ENCODE assay signal across 13 cellular contexts in the genomic region with DNA sequence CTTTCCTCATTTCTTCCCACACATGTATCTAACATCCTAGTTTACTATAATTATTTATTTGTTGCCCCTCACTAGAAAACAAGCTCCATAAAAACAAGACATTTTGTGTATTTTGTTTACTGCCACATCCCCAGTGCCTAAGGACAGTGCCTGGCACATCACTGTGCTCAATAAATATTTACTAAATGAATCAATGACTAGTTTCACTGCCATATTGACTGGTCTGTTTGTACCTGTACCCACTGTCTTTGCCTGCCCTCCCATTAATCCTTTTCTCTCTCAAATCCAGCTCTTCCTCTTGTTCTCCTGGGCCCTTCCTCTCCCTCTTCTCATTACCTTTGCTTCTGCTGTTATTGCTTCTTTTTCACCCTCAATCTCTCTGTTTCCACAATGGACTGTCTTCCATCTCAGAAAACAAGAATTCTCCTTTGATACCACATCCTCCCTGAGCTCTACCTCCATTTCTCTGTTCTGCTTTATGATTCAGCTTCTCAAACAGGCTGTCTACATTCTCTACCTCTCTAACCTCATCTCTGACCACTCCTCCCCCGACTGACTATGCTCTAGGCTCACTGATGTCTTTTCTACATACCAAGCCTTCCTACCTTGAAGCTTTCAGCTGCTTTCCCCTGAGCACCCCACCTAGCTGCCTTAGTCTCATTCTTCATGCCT. TPM values are rescaled to one million over a fixed set of nuclear protein-coding genes. Genes with fewer than 3 reads are reported as not detected.
A peak's percentile ranks its signal among the peaks of the same experiment; 100 is the strongest.
DNase-seq lines count a peak whose midpoint lies in the region; ATAC-seq and TF ChIP-seq lines count a peak whose summit lies in the region.
"Had no signal": no experiment of that assay in that cellular context is flagged by ENCODE, and none has a peak within 500 bp of the region (broad histone marks: within the 10 kb centered on the region; RNA-seq: fewer than 3 reads in every experiment).

No MANE protein-coding gene starts in this region.

- no peak overlapping the region for H3K4me3 ChIP-seq in GM23338

- H3K27me3 ChIP-seq in GM23338 (ENCODE audit: insufficient read depth): no peaks in the 10 kb centered on the region

- no peaks in the 10 kb centered on the region for H3K79me2 ChIP-seq in GM23338 (replicated peaks; ENCODE audit: insufficient read depth)

- peak; percentile 54 to 61 for ATAC-seq in activated T-cell treated with anti-CD3 and anti-CD28 coated beads, Interleukin-2, amount 50 U/mL, for 4 hours
- ATAC-seq in GM23338 (peak; percentile 73), HG03432 (IDR thresholded peaks at IDR 0.05; ENCODE audit: unreplicated experiment) (peak; percentile 81)
- peak; percentile 96 for ATAC-seq in stimulated activated effector memory CD8-positive, alpha-beta T cell treated with anti-CD3 and anti-CD28 coated beads, Interleukin-12 subunit alpha, Interleukin-12 subunit beta, amount 100 ng/mL, for 72 hours

- no peak for TF ChIP-seq CTCF in GM23338 (conservative IDR thresholded peaks at IDR 0.05; ENCODE audit: low read depth in 2 of 2)

- DNase-seq in activated T-cell treated with anti-CD3 and anti-CD28 coated beads, Interleukin-2, amount 50 U/mL, for 4 hours: no peak
- no peak for DNase-seq in activated T-cell treated with anti-CD3 and anti-CD28 coated beads, Interleukin-2, amount 50 U/mL, for 24 hours
- DNase-seq in GM23338 (ENCODE audit: low spot score): peak; percentile 42
- no peak for DNase-seq in stimulated activated effector memory CD8-positive, alpha-beta T cell treated with anti-CD3 and anti-CD28 coated beads, Interleukin-12 subunit alpha, Interleukin-12 subunit beta, amount 100 ng/mL, for 72 hours (ENCODE audit: low spot score in 2 of 2)
- DNase-seq in activated CD4-positive, CD25-positive, alpha-beta regulatory T cell (lab: John Stamatoyannopoulos, UW): no peak
- DNase-seq in retina: no peak
- DNase-seq in NCI-H69 (lab: John Stamatoyannopoulos, UW): no peak
- DNase-seq: ACHN, cortex of kidney, GOT3, naive B cell, NCI-H1092 treated with DMSO at 0.1 percent for 48 hours had no signal

- 0 out of 2 replicates have a peak, but pooled peaks cover 10% of the 10 kb centered on the region for H3K4me1 ChIP-seq in GM23338 (ENCODE audit: insufficient read depth)

- H2AFZ ChIP-seq in GM23338: no peak overlapping the region

- no peaks in the 10 kb centered on the region for H3F3A ChIP-seq in GM23338 (replicated peaks; ENCODE audit: low read depth)

- H3K4me2 ChIP-seq in GM23338: no peak overlapping the region

- no peaks in the 10 kb centered on the region for H3K9me2 ChIP-seq in GM23338 (ENCODE audit: insufficient read depth)

- H3K27me3 Mint-ChIP-seq in activated T-cell treated with anti-CD3 and anti-CD28 coated beads, Interleukin-2, amount 50 U/mL, for 4 hours (ENCODE audit: low read depth): peaks cover 2% of the 10 kb centered on the region
- H3K27me3 Mint-ChIP-seq in activated T-cell treated with anti-CD3 and anti-CD28 coated beads, Interleukin-2, amount 50 U/mL, for 24 hours: no peaks in the 10 kb centered on the region
- H3K27me3 Mint-ChIP-seq in GM23338 (ENCODE audit: insufficient read depth, low read depth, poor library complexity): no peaks in the 10 kb centered on the region

- no peak overlapping the region for H3K27ac ChIP-seq in GM23338 (ENCODE audit: low read depth)

- no peaks in the 10 kb centered on the region for H4K20me1 ChIP-seq in GM23338 (replicated peaks; ENCODE audit: insufficient read depth)

- no peaks in the 10 kb centered on the region for H3K36me3 Mint-ChIP-seq in activated T-cell treated with anti-CD3 and anti-CD28 coated beads, Interleukin-2, amount 50 U/mL, for 4 hours (ENCODE audit: insufficient read depth)
- H3K36me3 Mint-ChIP-seq in activated T-cell treated with anti-CD3 and anti-CD28 coated beads, Interleukin-2, amount 50 U/mL, for 24 hours (ENCODE audit: low read depth): no peaks in the 10 kb centered on the region
- no peaks in the 10 kb centered on the region for H3K36me3 Mint-ChIP-seq in GM23338 (ENCODE audit: low read depth)
- peaks cover 16% of the 10 kb centered on the region for H3K36me3 Mint-ChIP-seq in stimulated activated effector memory CD8-positive, alpha-beta T cell treated with anti-CD3 and anti-CD28 coated beads, Interleukin-12 subunit alpha, Interleukin-12 subunit beta, amount 100 ng/mL, for 72 hours
- H3K36me3 Mint-ChIP-seq: naive B cell had no signal

- H3K9me3 Mint-ChIP-seq in activated T-cell treated with anti-CD3 and anti-CD28 coated beads, Interleukin-2, amount 50 U/mL, for 4 hours: no peaks in the 10 kb centered on the region
- no peaks in the 10 kb centered on the region for H3K9me3 Mint-ChIP-seq in activated T-cell treated with anti-CD3 and anti-CD28 coated beads, Interleukin-2, amount 50 U/mL, for 24 hours
- H3K9me3 Mint-ChIP-seq in GM23338: no peaks in the 10 kb centered on the region
- H3K9me3 Mint-ChIP-seq in stimulated activated effector memory CD8-positive, alpha-beta T cell treated with anti-CD3 and anti-CD28 coated beads, Interleukin-12 subunit alpha, Interleukin-12 subunit beta, amount 100 ng/mL, for 72 hours: no peaks in the 10 kb centered on the region
- H3K9me3 Mint-ChIP-seq: naive B cell had no signal

- H3K27ac Mint-ChIP-seq in activated T-cell treated with anti-CD3 and anti-CD28 coated beads, Interleukin-2, amount 50 U/mL, for 24 hours: no peak overlapping the region
- no peak overlapping the region for H3K27ac Mint-ChIP-seq in GM23338
- no peak overlapping the region for H3K27ac Mint-ChIP-seq in stimulated activated effector memory CD8-positive, alpha-beta T cell treated with anti-CD3 and anti-CD28 coated beads, Interleukin-12 subunit alpha, Interleukin-12 subunit beta, amount 100 ng/mL, for 72 hours
- H3K27ac Mint-ChIP-seq: naive B cell had no signal

- H3K36me3 ChIP-seq in GM23338 (ENCODE audit: insufficient read depth): no peaks in the 10 kb centered on the region

- H3K4me1 Mint-ChIP-seq in activated T-cell treated with anti-CD3 and anti-CD28 coated beads, Interleukin-2, amount 50 U/mL, for 4 hours (ENCODE audit: low read depth): no peaks in the 10 kb centered on the region
- H3K4me1 Mint-ChIP-seq in activated T-cell treated with anti-CD3 and anti-CD28 coated beads, Interleukin-2, amount 50 U/mL, for 24 hours (ENCODE audit: low read depth): peaks cover 8% of the 10 kb centered on the region
- H3K4me1 Mint-ChIP-seq in GM23338: no peaks in the 10 kb centered on the region; the same call in 2 of the 3 replicates
- no peaks in the 10 kb centered on the region for H3K4me1 Mint-ChIP-seq in stimulated activated effector memory CD8-positive, alpha-beta T cell treated with anti-CD3 and anti-CD28 coated beads, Interleukin-12 subunit alpha, Interleukin-12 subunit beta, amount 100 ng/mL, for 72 hours
- H3K4me1 Mint-ChIP-seq: naive B cell had no signal

- no peak overlapping the region for H3K4me3 Mint-ChIP-seq in activated T-cell treated with anti-CD3 and anti-CD28 coated beads, Interleukin-2, amount 50 U/mL, for 4 hours
- no peak overlapping the region for H3K4me3 Mint-ChIP-seq in activated T-cell treated with anti-CD3 and anti-CD28 coated beads, Interleukin-2, amount 50 U/mL, for 24 hours
- no peak overlapping the region for H3K4me3 Mint-ChIP-seq in GM23338
- no peak overlapping the region for H3K4me3 Mint-ChIP-seq in stimulated activated effector memory CD8-positive, alpha-beta T cell treated with anti-CD3 and anti-CD28 coated beads, Interleukin-12 subunit alpha, Interleukin-12 subunit beta, amount 100 ng/mL, for 72 hours
- H3K4me3 Mint-ChIP-seq: naive B cell had no signal

TF ChIP-seq in GM23338, 12 proteins besides CTCF, POLR2A, EP300 and RAD21 (continues in another document):
- no peak for TF ChIP-seq EZH2 (IDR thresholded peaks at IDR 0.05; ENCODE audit: low read depth, unreplicated experiment)
- TF ChIP-seq ZNF331 (CRISPR knock-in tag; IDR thresholded peaks at IDR 0.05; ENCODE audit: low read depth): no peak
- no peak for TF ChIP-seq JUNB (IDR thresholded peaks at IDR 0.05; ENCODE audit: unreplicated experiment)
- TF ChIP-seq EZH2phosphoT487 (IDR thresholded peaks at IDR 0.05; ENCODE audit: unreplicated experiment): no peak
- TF ChIP-seq, protein P1, sequence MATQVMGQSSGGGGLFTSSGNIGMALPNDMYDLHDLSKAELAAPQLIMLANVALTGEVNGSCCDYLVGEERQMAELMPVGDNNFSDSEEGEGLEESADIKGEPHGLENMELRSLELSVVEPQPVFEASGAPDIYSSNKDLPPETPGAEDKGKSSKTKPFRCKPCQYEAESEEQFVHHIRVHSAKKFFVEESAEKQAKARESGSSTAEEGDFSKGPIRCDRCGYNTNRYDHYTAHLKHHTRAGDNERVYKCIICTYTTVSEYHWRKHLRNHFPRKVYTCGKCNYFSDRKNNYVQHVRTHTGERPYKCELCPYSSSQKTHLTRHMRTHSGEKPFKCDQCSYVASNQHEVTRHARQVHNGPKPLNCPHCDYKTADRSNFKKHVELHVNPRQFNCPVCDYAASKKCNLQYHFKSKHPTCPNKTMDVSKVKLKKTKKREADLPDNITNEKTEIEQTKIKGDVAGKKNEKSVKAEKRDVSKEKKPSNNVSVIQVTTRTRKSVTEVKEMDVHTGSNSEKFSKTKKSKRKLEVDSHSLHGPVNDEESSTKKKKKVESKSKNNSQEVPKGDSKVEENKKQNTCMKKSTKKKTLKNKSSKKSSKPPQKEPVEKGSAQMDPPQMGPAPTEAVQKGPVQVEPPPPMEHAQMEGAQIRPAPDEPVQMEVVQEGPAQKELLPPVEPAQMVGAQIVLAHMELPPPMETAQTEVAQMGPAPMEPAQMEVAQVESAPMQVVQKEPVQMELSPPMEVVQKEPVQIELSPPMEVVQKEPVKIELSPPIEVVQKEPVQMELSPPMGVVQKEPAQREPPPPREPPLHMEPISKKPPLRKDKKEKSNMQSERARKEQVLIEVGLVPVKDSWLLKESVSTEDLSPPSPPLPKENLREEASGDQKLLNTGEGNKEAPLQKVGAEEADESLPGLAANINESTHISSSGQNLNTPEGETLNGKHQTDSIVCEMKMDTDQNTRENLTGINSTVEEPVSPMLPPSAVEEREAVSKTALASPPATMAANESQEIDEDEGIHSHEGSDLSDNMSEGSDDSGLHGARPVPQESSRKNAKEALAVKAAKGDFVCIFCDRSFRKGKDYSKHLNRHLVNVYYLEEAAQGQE (IDR thresholded peaks at IDR 0.05; ENCODE audit: unreplicated experiment): no peak
- TF ChIP-seq NANOG (IDR thresholded peaks at IDR 0.05; ENCODE audit: borderline replicate concordance): no peak
- no peak for TF ChIP-seq POLR2AphosphoS5 (IDR thresholded peaks at IDR 0.05; ENCODE audit: low read depth)
- no peak for TF ChIP-seq ZNF114 (CRISPR knock-in tag; IDR thresholded peaks at IDR 0.05)
- TF ChIP-seq CREB1 (CRISPR knock-in tag; IDR thresholded peaks at IDR 0.05; ENCODE audit: low read depth): no peak
- TF ChIP-seq STAT1 (IDR thresholded peaks at IDR 0.05; ENCODE audit: unreplicated experiment): no peak

RNA-seq across cellular contexts. Expression of a gene that starts 8.3 kb away (rescaled TPM):
- total RNA-seq in activated T-cell treated with anti-CD3 and anti-CD28 coated beads, Interleukin-2, amount 50 U/mL, for 4 hours: 10 to 100 TPM; 35.3 to 37.8 (median 36.0) TPM
- total RNA-seq in GM23338 (2014; rRNA removed; shearing (Covaris generic)): 36.9 and 38.4 TPM in 2 replicates
- polyA plus RNA-seq in GM23338 (2016; fragmentation: Nextera tagmentation; extraction: Ambion mirVana): 180 and 183 TPM in 2 replicates
